Comparison of ENCODE assay signal across 8 cellular contexts in genomic region chr21:34865922-34866271, GRCh38.
DNase-seq lines count a peak whose midpoint lies in the region; ATAC-seq and TF ChIP-seq lines count a peak whose summit lies in the region.

No MANE protein-coding gene starts in this region.

- CTCF ChIA-PET in GM10248 (lab: Yijun Ruan, JAX): interaction anchor here (1.1 to 1.7 kb wide), 3 partner anchors 7 to 20 kb away, joined by 3 to 4 read pairs (median 3); no protein-coding TSS in a partner anchor

- in situ Hi-C loops in gastrocnemius medialis (cut with MboI; ENCODE audit: low sequenced_read_pairs in 4 of 4): no loop called here

- no peaks in the 10 kb centered on the region for H3K9me3 Mint-ChIP-seq in activated T-helper 1 cell treated with anti-CD3 and anti-CD28 coated beads, Interleukin-12 subunit alpha, Interleukin-12 subunit beta, Interleukin-2, Interleukin-4 antibody, amounts not matched to agents 30 ng/mL and 10 ng/mL and 1 ng/mL, durations not matched to agents 14 hours and 24 hours and 36 hours

- ATAC-seq in GM21529 (IDR thresholded peaks at IDR 0.05; ENCODE audit: unreplicated experiment) (peak; percentile 91), HG03575 (IDR thresholded peaks at IDR 0.05; ENCODE audit: extremely low read depth, insufficient number of reproducible peaks, low FRiP score, unreplicated experiment) (peak; percentile 82), gastrocnemius medialis (peak; percentile 24 to 32)

- H3K4me1 ChIP-seq in gastrocnemius medialis: peaks cover 23 to 29% of the 10 kb centered on the region in 2 donors

- POLR2A ChIA-PET in GM10248 (lab: Yijun Ruan, JAX): no interaction called here

- TF ChIP-seq CTCF in GM10248 (IDR thresholded peaks at IDR 0.05; ENCODE audit: control extremely low read depth, extremely low read depth, low read depth, missing control alignments) (no peak), gastrocnemius medialis (IDR thresholded peaks at IDR 0.05 in 4 of 5, conservative IDR thresholded peaks at IDR 0.05 in 1 of 5) (no peak)

- intact Hi-C loops in activated T-helper 1 cell treated with anti-CD3 and anti-CD28 coated beads, Interleukin-12 subunit alpha, Interleukin-12 subunit beta, Interleukin-2, Interleukin-4 antibody, amounts not matched to agents 30 ng/mL and 10 ng/mL and 1 ng/mL, durations not matched to agents 14 hours and 24 hours and 36 hours (cut with micrococcal nuclease): loop anchor here (2.0 kb wide), 1 partner anchor 17 kb away; no protein-coding TSS in a partner anchor
- intact Hi-C loops in gastrocnemius medialis (cut with DNase I; ENCODE audit: low total_unique reads): no loop called here

- peaks cover 70% of the 10 kb centered on the region for H3K36me3 Mint-ChIP-seq in activated T-helper 1 cell treated with anti-CD3 and anti-CD28 coated beads, Interleukin-12 subunit alpha, Interleukin-12 subunit beta, Interleukin-2, Interleukin-4 antibody, amounts not matched to agents 30 ng/mL and 10 ng/mL and 1 ng/mL, durations not matched to agents 14 hours and 24 hours and 36 hours (ENCODE audit: low read depth)

- H3K36me3 ChIP-seq in gastrocnemius medialis: peaks cover 0 to 26% of the 10 kb centered on the region in 2 donors

- H3K27me3 ChIP-seq in gastrocnemius medialis: no peaks in the 10 kb centered on the region

- H3K27ac ChIP-seq in gastrocnemius medialis: peak overlapping the region; percentile 68 to 84 (median 76)

- peaks cover 68% of the 10 kb centered on the region for H3K4me1 Mint-ChIP-seq in activated T-helper 1 cell treated with anti-CD3 and anti-CD28 coated beads, Interleukin-12 subunit alpha, Interleukin-12 subunit beta, Interleukin-2, Interleukin-4 antibody, amounts not matched to agents 30 ng/mL and 10 ng/mL and 1 ng/mL, durations not matched to agents 14 hours and 24 hours and 36 hours (ENCODE audit: low read depth)

- H3K4me3 Mint-ChIP-seq in activated T-helper 1 cell treated with anti-CD3 and anti-CD28 coated beads, Interleukin-12 subunit alpha, Interleukin-12 subunit beta, Interleukin-2, Interleukin-4 antibody, amounts not matched to agents 30 ng/mL and 10 ng/mL and 1 ng/mL, durations not matched to agents 14 hours and 24 hours and 36 hours: peak overlapping the region; percentile 65

- H3K27me3 Mint-ChIP-seq in activated T-helper 1 cell treated with anti-CD3 and anti-CD28 coated beads, Interleukin-12 subunit alpha, Interleukin-12 subunit beta, Interleukin-2, Interleukin-4 antibody, amounts not matched to agents 30 ng/mL and 10 ng/mL and 1 ng/mL, durations not matched to agents 14 hours and 24 hours and 36 hours (ENCODE audit: insufficient read depth): no peaks in the 10 kb centered on the region

- H3K27ac Mint-ChIP-seq in activated T-helper 1 cell treated with anti-CD3 and anti-CD28 coated beads, Interleukin-12 subunit alpha, Interleukin-12 subunit beta, Interleukin-2, Interleukin-4 antibody, amounts not matched to agents 30 ng/mL and 10 ng/mL and 1 ng/mL, durations not matched to agents 14 hours and 24 hours and 36 hours: peak overlapping the region; percentile 38

- TF ChIP-seq POLR2A in gastrocnemius medialis (IDR thresholded peaks at IDR 0.05): no peak

- H3K9me3 ChIP-seq in gastrocnemius medialis: no peaks in the 10 kb centered on the region

- DNase-seq in GM10248 (ENCODE audit: extremely low spot score) (peak; percentile 74), gastrocnemius medialis (no peak), NCI-H524 treated with DMSO at 0.1 percent for 48 hours (lab: John Stamatoyannopoulos, UW) (no peak), NCI-H2227 treated with DMSO at 0.1 percent for 48 hours (lab: John Stamatoyannopoulos, UW) (no peak), NCI-H2196 (lab: John Stamatoyannopoulos, UW; ENCODE audit: unreplicated experiment) (no peak)
- peak; percentile 23 for DNase-seq in activated T-helper 1 cell treated with anti-CD3 and anti-CD28 coated beads, Interleukin-12 subunit alpha, Interleukin-12 subunit beta, Interleukin-2, Interleukin-4 antibody, amounts not matched to agents 30 ng/mL and 10 ng/mL and 1 ng/mL, durations not matched to agents 14 hours and 24 hours and 36 hours (ENCODE audit: low spot score)

- H3K4me3 ChIP-seq in gastrocnemius medialis: no peak overlapping the region

Comparison
In these comparisons a context has a peak if more than half of its experiments do, and no peak if none do; other contexts are left out.
1. DNase-seq: peak in GM10248 (single experiment) and activated T-helper 1 cell treated with anti-CD3 and anti-CD28 coated beads, Interleukin-12 subunit alpha, Interleukin-12 subunit beta, Interleukin-2, Interleukin-4 antibody, amounts not matched to agents 30 ng/mL and 10 ng/mL and 1 ng/mL, durations not matched to agents 14 hours and 24 hours and 36 hours (single experiment); none in gastrocnemius medialis (0 of 2), NCI-H524 treated with DMSO at 0.1 percent for 48 hours (single experiment), NCI-H2227 treated with DMSO at 0.1 percent for 48 hours (single experiment) and NCI-H2196 (single experiment).
2. ATAC-seq: peak in every context shown above with its lines; median percentile 91 in GM21529; 82 in HG03575; 28 in gastrocnemius medialis.